Comparison of ENCODE assay signal across 8 cellular contexts in genomic region chr11:118241191-118242098, GRCh38. TPM values are rescaled to one million over a fixed set of nuclear protein-coding genes. Genes with fewer than 3 reads are reported as not detected.
A peak's percentile ranks its signal among the peaks of the same experiment; 100 is the strongest.
DNase-seq lines count a peak whose midpoint lies in the region; ATAC-seq and TF ChIP-seq lines count a peak whose summit lies in the region.

No MANE protein-coding gene starts in this region.

- H3K36me3 Mint-ChIP-seq in natural killer cell = no peaks in the 10 kb centered on the region

- peak overlapping the region; percentile 79 for H3K4me3 Mint-ChIP-seq in natural killer cell

- intact Hi-C loops in natural killer cell (cut with micrococcal nuclease) = loop anchor here (1.0 to 5.0 kb wide), 3 partner anchors 11 to 39 kb away; partner anchors contain the start of gene MPZL3

- no peaks in the 10 kb centered on the region for H3K27me3 Mint-ChIP-seq in natural killer cell (ENCODE audit: low read depth in 2 of 2)

- H3K27ac Mint-ChIP-seq in natural killer cell = peak overlapping the region; percentile 74 to 86

- peaks cover 56 to 62% of the 10 kb centered on the region in 2 donors for H3K4me1 Mint-ChIP-seq in natural killer cell

- H3K9me3 Mint-ChIP-seq in natural killer cell = no peaks in the 10 kb centered on the region

- peak; percentile 86 for DNase-seq in activated effector memory CD4-positive, alpha-beta T cell treated with anti-CD3 and anti-CD28 coated beads, Interleukin-2, amount 50 U/mL, for 16 hours
- DNase-seq in activated effector memory CD4-positive, alpha-beta T cell treated with Interleukin-2 at 50 U/mL for 16 hours = no peak
- DNase-seq in T-helper 2 cell (peak in 4 of 5 experiments; percentile 19 to 96 (median 56)), caudate nucleus (lab: John Stamatoyannopoulos, UW) (peak in 33 of 61 donors; percentile 3 to 89 (median 35)), natural killer cell (peak; percentile 33), NCI-H1092 (lab: John Stamatoyannopoulos, UW) (no peak), GM03348 (ENCODE audit: low spot score) (no peak)

- H3K27ac ChIP-seq in caudate nucleus (ENCODE audit: low read depth, low read length) = peak overlapping the region; percentile 61

- peak; percentile 75 for ATAC-seq in HG03342 (IDR thresholded peaks at IDR 0.05; ENCODE audit: unreplicated experiment)
- peak; percentile 91 to 97 (median 93) for ATAC-seq in natural killer cell

- no peak for TF ChIP-seq CTCF in natural killer cell (IDR thresholded peaks at IDR 0.05)

RNA-seq across cellular contexts. Expression of gene MPZL3, which starts 10.7 kb away (rescaled TPM):
- total RNA-seq in natural killer cell = 1 to 10 TPM; 6.3 to 7.5 (median 6.7) TPM

RNA-seq across cellular contexts. Expression of gene JAML, which starts 16.6 kb away (rescaled TPM):
- total RNA-seq in natural killer cell = 10 to 100 TPM in 2 of 3 donors, 1 to 10 TPM in 1; 7.1 to 27.8 (median 12.8) TPM

RNA-seq across cellular contexts. Expression of gene MPZL2, which starts 22.7 kb away (rescaled TPM):
- total RNA-seq in natural killer cell = under 1 TPM in 2 of 3 donors, not detected in 1; 0.49 to 0.58 TPM

Comparison
In these comparisons a context has a peak if more than half of its experiments do, and no peak if none do; other contexts are left out.
1. DNase-seq: peak in activated effector memory CD4-positive, alpha-beta T cell treated with anti-CD3 and anti-CD28 coated beads, Interleukin-2, amount 50 U/mL, for 16 hours (single experiment), T-helper 2 cell (4 of 5), caudate nucleus (33 of 61) and natural killer cell (single experiment); none in activated effector memory CD4-positive, alpha-beta T cell treated with Interleukin-2 at 50 U/mL for 16 hours (single experiment), NCI-H1092 (single experiment) and GM03348 (single experiment).